In the genomic region with DNA sequence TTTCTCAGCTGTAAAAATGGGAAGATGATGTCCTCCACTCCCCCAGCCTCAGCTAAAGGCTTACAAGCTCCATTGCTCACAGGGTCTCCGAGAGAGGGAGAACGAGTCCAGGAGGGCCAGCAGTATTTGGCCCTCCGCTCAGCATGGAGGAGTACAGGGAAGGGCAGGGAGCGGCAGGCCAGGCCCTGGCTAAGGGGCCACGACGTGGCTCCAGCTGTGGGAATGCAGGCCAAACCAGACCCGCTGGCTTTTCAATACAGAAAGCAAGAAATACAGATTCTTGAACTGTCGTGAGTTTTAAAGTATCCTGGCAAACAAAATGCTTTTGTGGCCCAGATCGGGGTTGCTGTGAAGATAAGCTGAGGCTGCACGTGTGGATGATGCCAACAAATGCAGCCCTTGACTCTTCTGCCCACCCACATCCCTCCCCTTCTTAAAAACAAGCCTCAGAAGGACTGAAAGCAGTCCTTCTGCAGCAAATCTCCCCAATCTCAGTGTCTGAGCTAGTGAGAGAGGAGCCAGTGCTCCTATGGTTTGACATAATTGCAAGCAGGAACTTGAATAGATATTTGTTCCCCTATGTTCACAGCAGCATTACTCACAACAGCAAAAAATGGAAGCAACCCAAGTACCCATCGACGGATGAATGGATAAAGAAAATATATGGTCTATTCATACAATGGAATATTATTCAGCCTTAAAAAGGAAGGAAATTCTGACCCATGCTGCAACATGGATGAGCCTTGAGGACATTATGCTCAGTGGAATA, we compare ENCODE assay signal across 21 cellular contexts. TPM values are rescaled to one million over a fixed set of nuclear protein-coding genes. Genes with fewer than 3 reads are reported as not detected.
DNase-seq lines count a peak whose midpoint lies in the region; ATAC-seq and TF ChIP-seq lines count a peak whose summit lies in the region.
"Had no signal": no experiment of that assay in that cellular context is flagged by ENCODE, and none has a peak within 500 bp of the region (broad histone marks: within the 10 kb centered on the region; RNA-seq: fewer than 3 reads in every experiment).

No MANE protein-coding gene starts in this region.

- TF ChIP-seq CTCF in epithelial cell of esophagus (IDR thresholded peaks at IDR 0.05; ENCODE audit: insufficient read depth, low read depth, low read length, missing control alignments), result no peak
- no peak for TF ChIP-seq CTCF in osteoblast (IDR thresholded peaks at IDR 0.05; ENCODE audit: extremely low read depth, low read depth, low read length)
- no peak for TF ChIP-seq CTCF in suprapubic skin (IDR thresholded peaks at IDR 0.05)

- H3K4me1 Mint-ChIP-seq in activated CD4-positive, alpha-beta memory T cell treated with anti-CD3 and anti-CD28 coated beads for 36 hours (ENCODE audit: low read depth), result no peaks in the 10 kb centered on the region

- TF ChIP-seq POLR2A in suprapubic skin (IDR thresholded peaks at IDR 0.05), result no peak

- intact Hi-C loops in left cardiac atrium (cut with DNase I), result no loop called here
- intact Hi-C loops in activated CD4-positive, alpha-beta memory T cell treated with anti-CD3 and anti-CD28 coated beads for 36 hours (cut with micrococcal nuclease), result no loop called here

- H3K27me3 ChIP-seq in osteoblast (ENCODE audit: insufficient read depth, low read length) (peaks cover 2% of the 10 kb centered on the region), suprapubic skin (no peaks in the 10 kb centered on the region)

- H3K4me2 ChIP-seq in osteoblast (ENCODE audit: insufficient read depth, low read length), result no peak overlapping the region

- ATAC-seq in left cardiac atrium (peak; percentile 9 to 21), GM21381 (IDR thresholded peaks at IDR 0.05; ENCODE audit: unreplicated experiment) (no peak)

- TF ChIP-seq EP300 in suprapubic skin (IDR thresholded peaks at IDR 0.05), result no peak

- H3K79me2 ChIP-seq in osteoblast (ENCODE audit: insufficient read depth, low read length), result no peaks in the 10 kb centered on the region

- H3K27me3 Mint-ChIP-seq in activated CD4-positive, alpha-beta memory T cell treated with anti-CD3 and anti-CD28 coated beads for 36 hours, result peaks cover 5% of the 10 kb centered on the region

- H3K9me3 Mint-ChIP-seq in activated CD4-positive, alpha-beta memory T cell treated with anti-CD3 and anti-CD28 coated beads for 36 hours, result no peaks in the 10 kb centered on the region
- H3K9me3 Mint-ChIP-seq: HFFc6 had no signal

- peaks cover 8% of the 10 kb centered on the region for H3K4me1 ChIP-seq in osteoblast (ENCODE audit: insufficient read depth, low read length)
- peaks cover 71% of the 10 kb centered on the region for H3K4me1 ChIP-seq in suprapubic skin

- H3K9me3 ChIP-seq in osteoblast (ENCODE audit: low read depth, low read length), result no peaks in the 10 kb centered on the region
- no peaks in the 10 kb centered on the region for H3K9me3 ChIP-seq in suprapubic skin

- H3K36me3 ChIP-seq in osteoblast (ENCODE audit: insufficient read depth, low read length) (no peaks in the 10 kb centered on the region), suprapubic skin (no peaks in the 10 kb centered on the region)

- DNase-seq in epithelial cell of esophagus (ENCODE audit: low read depth), result peak; percentile 52
- DNase-seq in left cardiac atrium, result no peak
- DNase-seq in osteoblast (ENCODE audit: insufficient read length, low spot score, missing footprints), result peak; percentile 26
- DNase-seq in activated CD4-positive, alpha-beta memory T cell treated with anti-CD3 and anti-CD28 coated beads for 36 hours, result no peak
- DNase-seq in suprapubic skin (ENCODE audit: low spot score in 2 of 2), result no peak
- DNase-seq in GOT3 (lab: John Stamatoyannopoulos, UW), result no peak
- DNase-seq: ACHN, AML-193, DMS79 treated with DMSO at 0.1 percent for 48 hours, H7, HFFc6, IMR-90, Karpas-422, NCI-H1436, NCI-H2029, NCI-H345, NCI-H524 treated with DMSO at 0.1 percent for 48 hours had no signal

- WGBS in suprapubic skin, result 61% methylated on average over 11 of the region's 12 CpGs

- H3K4me3 ChIP-seq in epithelial cell of esophagus (ENCODE audit: low read length) (no peak overlapping the region), osteoblast (ENCODE audit: insufficient read depth, low read length) (no peak overlapping the region), suprapubic skin (no peak overlapping the region)

- H3K27ac ChIP-seq in osteoblast (ENCODE audit: low read depth, low read length) (no peak overlapping the region), suprapubic skin (no peak overlapping the region)
- H3K27ac ChIP-seq: C4-2B, HL-60 had no signal

- H3K27ac Mint-ChIP-seq in activated CD4-positive, alpha-beta memory T cell treated with anti-CD3 and anti-CD28 coated beads for 36 hours, result no peak overlapping the region
- H3K27ac Mint-ChIP-seq: HFFc6 had no signal

- no peaks in the 10 kb centered on the region for H4K20me1 ChIP-seq in osteoblast (ENCODE audit: insufficient read depth, low read length)

- CTCF ChIA-PET in activated CD4-positive, alpha-beta memory T cell treated with anti-CD3 and anti-CD28 coated beads for 36 hours (lab: Charles Lee), result no interaction called here

- no peak overlapping the region for H2AFZ ChIP-seq in osteoblast (ENCODE audit: low read length)

- no peak overlapping the region for H3K4me3 Mint-ChIP-seq in activated CD4-positive, alpha-beta memory T cell treated with anti-CD3 and anti-CD28 coated beads for 36 hours
- H3K4me3 Mint-ChIP-seq: HFFc6 had no signal

- no peaks in the 10 kb centered on the region for H3K36me3 Mint-ChIP-seq in activated CD4-positive, alpha-beta memory T cell treated with anti-CD3 and anti-CD28 coated beads for 36 hours

- POLR2A ChIA-PET in activated CD4-positive, alpha-beta memory T cell treated with anti-CD3 and anti-CD28 coated beads for 36 hours (lab: Charles Lee), result no interaction called here

RNA-seq across cellular contexts. Expression of a gene that starts 18.5 kb away (rescaled TPM):
- 100 to 1,000 TPM; 178 to 256 TPM for total RNA-seq in left cardiac atrium
- total RNA-seq in osteoblast, result 46.0 and 54.6 TPM in 2 replicates
- not detected for total RNA-seq in activated CD4-positive, alpha-beta memory T cell treated with anti-CD3 and anti-CD28 coated beads for 36 hours
- 10 to 100 TPM; 25.3 to 93.8 (median 47.6) TPM for total RNA-seq in suprapubic skin
- total RNA-seq: MCF 10A had no signal

RNA-seq across cellular contexts. Expression of a gene that starts 50.3 kb away (rescaled TPM):
- total RNA-seq in left cardiac atrium, result 10 to 100 TPM; 27.6 to 36.0 TPM
- total RNA-seq in osteoblast, result 10.9 and 11.2 TPM in 2 replicates
- 1 to 10 TPM; 3.3 to 4.3 TPM for total RNA-seq in activated CD4-positive, alpha-beta memory T cell treated with anti-CD3 and anti-CD28 coated beads for 36 hours
- 10 to 100 TPM; 16.7 to 28.3 (median 27.5) TPM for total RNA-seq in suprapubic skin

Comparison
In these comparisons a context has a peak if more than half of its experiments do, and no peak if none do; other contexts are left out.
1. DNase-seq: peak in epithelial cell of esophagus (single experiment) and osteoblast (single experiment); none in left cardiac atrium (single experiment), activated CD4-positive, alpha-beta memory T cell treated with anti-CD3 and anti-CD28 coated beads for 36 hours (single experiment), suprapubic skin (0 of 2) and GOT3 (single experiment).
2. RNA of a gene that starts 18.5 kb away (total RNA-seq): 178 to 256 TPM in left cardiac atrium, 25.3 to 93.8 TPM in suprapubic skin and 46.0 to 54.6 TPM in osteoblast; not detected in activated CD4-positive, alpha-beta memory T cell treated with anti-CD3 and anti-CD28 coated beads for 36 hours; every median in the first group is over 10 times any median in the second.